Comparison of ENCODE assay signal across 14 cellular contexts in the genomic region with DNA sequence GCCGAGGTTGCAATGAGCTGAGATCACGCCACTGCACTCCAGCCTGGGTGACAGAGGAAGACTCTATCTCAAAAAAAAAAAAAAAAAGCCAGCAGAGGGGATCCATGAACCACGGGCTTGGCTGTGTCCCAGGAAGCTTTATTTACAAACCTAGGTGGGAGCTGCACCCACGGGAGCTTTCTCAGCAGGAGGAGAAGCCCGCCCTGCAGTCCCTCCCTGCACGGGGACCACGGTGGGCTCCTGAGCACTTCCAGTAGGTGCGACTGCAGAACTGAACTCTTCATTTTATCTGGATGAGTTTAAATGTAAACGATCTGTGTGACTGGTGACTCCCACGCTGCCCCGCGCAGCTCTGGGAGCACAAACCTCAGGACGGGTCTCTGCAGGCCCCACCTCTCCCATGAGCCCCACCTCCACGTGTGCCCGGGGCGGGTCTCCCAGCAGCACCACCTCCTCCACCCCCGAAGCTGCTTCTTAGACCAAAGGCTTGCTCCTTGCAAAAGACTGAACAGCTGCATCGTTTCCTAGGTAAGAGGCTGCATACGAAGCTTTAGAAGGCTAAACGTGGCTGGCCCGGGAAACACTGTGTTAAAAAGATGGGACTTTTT.
DNase-seq lines count a peak whose midpoint lies in the region; ATAC-seq and TF ChIP-seq lines count a peak whose summit lies in the region.
"Had no signal": no experiment of that assay in that cellular context is flagged by ENCODE, and none has a peak within 500 bp of the region (broad histone marks: within the 10 kb centered on the region; RNA-seq: fewer than 3 reads in every experiment).

No MANE protein-coding gene starts in this region.

- H3K4me3 ChIP-seq in fibroblast of pulmonary artery (replicated peaks; ENCODE audit: low read depth, low read length), result no peak overlapping the region
- H3K4me3 ChIP-seq: lower lobe of right lung, stomach had no signal

- ATAC-seq in HG03095 (IDR thresholded peaks at IDR 0.05; ENCODE audit: unreplicated experiment), result no peak
- ATAC-seq in HG02970 (IDR thresholded peaks at IDR 0.05; ENCODE audit: low FRiP score, unreplicated experiment), result no peak

- DNase-seq in DMS 273 (lab: John Stamatoyannopoulos, UW; ENCODE audit: unreplicated experiment), result peak; percentile 16
- no peak for DNase-seq in DMS 273 treated with DMSO at 0.1 percent for 48 hours (lab: John Stamatoyannopoulos, UW)
- peak; percentile 68 for DNase-seq in DMS79 (lab: John Stamatoyannopoulos, UW)
- DNase-seq in NCI-H524 treated with DMSO at 0.1 percent for 48 hours (lab: John Stamatoyannopoulos, UW), result peak; percentile 16
- DNase-seq in fibroblast of pulmonary artery (ENCODE audit: low read depth), result peak; percentile 10
- DNase-seq in NCI-H187 (lab: John Stamatoyannopoulos, UW), result no peak
- DNase-seq: activated gamma-delta T cell, KG1, lower lobe of right lung, NCI-H1694, SW 1271 had no signal

- TF ChIP-seq CTCF in fibroblast of pulmonary artery (IDR thresholded peaks at IDR 0.05; ENCODE audit: low read length, missing control alignments), result no peak

Comparison
In these comparisons a context has a peak if more than half of its experiments do, and no peak if none do; other contexts are left out.
1. DNase-seq: peak in DMS 273 (single experiment), DMS79 (single experiment), NCI-H524 treated with DMSO at 0.1 percent for 48 hours (single experiment) and fibroblast of pulmonary artery (single experiment); none in DMS 273 treated with DMSO at 0.1 percent for 48 hours (single experiment) and NCI-H187 (0 of 2).